25 cellular contexts compared by ENCODE assay signal in genomic region chr2:165576409-165576808, GRCh38.
A peak's percentile ranks its signal among the peaks of the same experiment; 100 is the strongest.
DNase-seq lines count a peak whose midpoint lies in the region; ATAC-seq and TF ChIP-seq lines count a peak whose summit lies in the region.
"Had no signal": no experiment of that assay in that cellular context is flagged by ENCODE, and none has a peak within 500 bp of the region (broad histone marks: within the 10 kb centered on the region; RNA-seq: fewer than 3 reads in every experiment).

No MANE protein-coding gene starts in this region.

- no peak overlapping the region for H2BK120ac ChIP-seq in neuronal stem cell (ENCODE audit: low read depth, low read length)

- no peak for TF ChIP-seq CTCF in right atrium auricular region (IDR thresholded peaks at IDR 0.05)

- H3K4me1 ChIP-seq in neuronal stem cell (ENCODE audit: control insufficient read depth in 2 of 2, insufficient read depth in 1 of 2, low read depth in 1 of 2, low read length in 2 of 2) (peaks cover 0 to 8% of the 10 kb centered on the region in 2 donors), right atrium auricular region (no peaks in the 10 kb centered on the region)
- H3K4me1 ChIP-seq: lower lobe of right lung, prostate gland, testis had no signal

- no CpG with 5 or more reads among the region's 3 CpGs for WGBS in neuronal stem cell (ENCODE audit: extremely low coverage in 2 of 2, insufficient read length in 2 of 2, insufficient replicate concordance in 1 of 2), 2 donors

- H3K27me3 ChIP-seq in neuronal stem cell (ENCODE audit: control insufficient read depth in 3 of 3, insufficient read depth in 3 of 3, low read depth in 1 of 3, low read length in 3 of 3) (no peaks in the 10 kb centered on the region), right atrium auricular region (no peaks in the 10 kb centered on the region)
- H3K27me3 ChIP-seq: sigmoid colon, testis had no signal

- no peaks in the 10 kb centered on the region for H3K79me1 ChIP-seq in neuronal stem cell (ENCODE audit: low read depth, low read length)

- H4K8ac ChIP-seq in neuronal stem cell (ENCODE audit: low read depth, low read length) = no peak overlapping the region

- no peak overlapping the region for H3K14ac ChIP-seq in neuronal stem cell (ENCODE audit: low read length)

- H3K36me3 ChIP-seq in neuronal stem cell (replicated peaks in 1 of 2; ENCODE audit: control insufficient read depth in 2 of 2, insufficient read depth in 2 of 2, low read length in 2 of 2) = peaks cover 0 to 21% of the 10 kb centered on the region in 2 donors
- no peaks in the 10 kb centered on the region for H3K36me3 ChIP-seq in right atrium auricular region
- H3K36me3 ChIP-seq: lower lobe of right lung, neutrophil, prostate gland, sigmoid colon had no signal

- no peak overlapping the region for H3K9ac ChIP-seq in neuronal stem cell (ENCODE audit: low read depth, low read length, poor library complexity)
- H3K9ac ChIP-seq: KMS-11 had no signal

- ATAC-seq in GM19463 (IDR thresholded peaks at IDR 0.05; ENCODE audit: unreplicated experiment) (no peak), HG03097 (IDR thresholded peaks at IDR 0.05; ENCODE audit: low FRiP score, unreplicated experiment) (no peak)
- ATAC-seq: activated T-cell treated with anti-CD3 and anti-CD28 coated beads, Interleukin-2, amount 50 U/mL, for 4 hours; lower lobe of right lung; stimulated activated naive CD8-positive, alpha-beta T cell treated with anti-CD3 and anti-CD28 coated beads, Interleukin-15, Interleukin-2, amounts not matched to agents 100 U/mL and 50 U/mL, for 24 hours had no signal

- H3K23ac ChIP-seq in neuronal stem cell (ENCODE audit: low read depth, low read length, poor library complexity) = no peak overlapping the region

- no peak overlapping the region for H3K27ac ChIP-seq in neuronal stem cell (replicated peaks; ENCODE audit: low read length)
- H3K27ac ChIP-seq in right atrium auricular region = no peak overlapping the region
- H3K27ac ChIP-seq: HL-60, KMS-11, lower lobe of right lung, neutrophil, prostate gland, sigmoid colon, testis, VCaP had no signal

- H3K18ac ChIP-seq in neuronal stem cell (ENCODE audit: low read length) = no peak overlapping the region

- H3K4me3 ChIP-seq in neuronal stem cell (ENCODE audit: low read length in 2 of 2) = peak overlapping the region in 1 of 2 donors; percentile 28
- no peak overlapping the region for H3K4me3 ChIP-seq in right atrium auricular region
- H3K4me3 ChIP-seq: lower lobe of right lung, prostate gland, sigmoid colon, testis had no signal

- no peak overlapping the region for H3K4me2 ChIP-seq in neuronal stem cell (ENCODE audit: insufficient read depth, low read length, poor library complexity, severe bottlenecking)
- H3K4me2 ChIP-seq: KMS-11 had no signal

- no peak overlapping the region for H2AK5ac ChIP-seq in neuronal stem cell (ENCODE audit: low read depth, low read length)

- peak overlapping the region; percentile 21 for H2AFZ ChIP-seq in neuronal stem cell (ENCODE audit: low read length)

- H3K4ac ChIP-seq in neuronal stem cell (ENCODE audit: low read length) = no peak overlapping the region

- H2BK12ac ChIP-seq in neuronal stem cell (ENCODE audit: low read length) = no peak overlapping the region

- H2BK15ac ChIP-seq in neuronal stem cell (ENCODE audit: low read length) = no peak overlapping the region

- peaks cover 0 to 5% of the 10 kb centered on the region in 2 donors for H3K9me3 ChIP-seq in neuronal stem cell (replicated peaks in 1 of 2; ENCODE audit: control insufficient read depth in 2 of 2, insufficient read depth in 1 of 2, low read depth in 1 of 2, low read length in 2 of 2)
- no peaks in the 10 kb centered on the region for H3K9me3 ChIP-seq in right atrium auricular region
- H3K9me3 ChIP-seq: lower lobe of right lung, neutrophil, prostate gland, sigmoid colon, testis had no signal

- H2BK5ac ChIP-seq in neuronal stem cell (ENCODE audit: low read length) = no peak overlapping the region

- peak; percentile 18 for DNase-seq in NAMALWA (ENCODE audit: low spot score)
- DNase-seq in NCI-H748 treated with DMSO at 0.1 percent for 48 hours (lab: John Stamatoyannopoulos, UW) = peak; percentile 68
- peak; percentile 40 for DNase-seq in foreskin melanocyte
- no peak for DNase-seq in neuronal stem cell (ENCODE audit: low spot score)
- no peak for DNase-seq in right atrium auricular region (ENCODE audit: low spot score)
- DNase-seq: activated CD4-positive, alpha-beta T cell treated with anti-CD3 and anti-CD28 coated beads, Interleukin-2, amount 10 ng/mL, durations not matched to agents 24 days and 14 days; activated T-cell treated with anti-CD3 and anti-CD28 coated beads, Interleukin-2, amount 50 U/mL, for 4 hours; Calu3; GOT3; kidney; lower lobe of right lung; NCI-H226; NCI-H82; sigmoid colon; stimulated activated CD4-positive, alpha-beta T cell treated with anti-CD3 and anti-CD28 coated beads, Interleukin-15, amount 100 ng/mL, for 24 hours; stimulated activated naive CD8-positive, alpha-beta T cell treated with anti-CD3 and anti-CD28 coated beads, Interleukin-15, Interleukin-2, amounts not matched to agents 100 U/mL and 50 U/mL, for 24 hours; T-helper 9 cell; testis had no signal

- H4K91ac ChIP-seq in neuronal stem cell (ENCODE audit: low read depth, low read length, poor library complexity) = no peak overlapping the region

Comparison
In these comparisons a context has a peak if more than half of its experiments do, and no peak if none do; other contexts are left out.
1. DNase-seq: peak in NAMALWA (single experiment), NCI-H748 treated with DMSO at 0.1 percent for 48 hours (single experiment) and foreskin melanocyte (single experiment); none in neuronal stem cell (single experiment) and right atrium auricular region (single experiment).